8 cellular contexts compared by ENCODE assay signal in genomic region chr1:121185140-121185708, GRCh38. TPM values are rescaled to one million over a fixed set of nuclear protein-coding genes. Genes with fewer than 3 reads are reported as not detected.
DNase-seq lines count a peak whose midpoint lies in the region; ATAC-seq, FAIRE-seq and TF ChIP-seq lines count a peak whose summit lies in the region.
"Not testable (repeated sequence)": the region's sequence is repeated elsewhere in the genome, so short reads cannot be mapped to it uniquely, and the experiment has no call there.

No MANE protein-coding gene starts in this region.

- H3K9me3 Mint-ChIP-seq in CD14-positive monocyte; T-helper 2 cell treated with Interferon-gamma antibody and Interleukin-4, amounts not matched to agents 5 μg/mL and 100 μg/mL, for 36 hours; naive B cell; stimulated activated naive CD8-positive, alpha-beta T cell treated with anti-CD3 and anti-CD28 coated beads, Interleukin-15, Interleukin-2, amounts not matched to agents 100 ng/mL and 50 ng/mL, for 24 hours: not testable (repeated sequence)

- RAD21 ChIA-PET in GM12878 (lab: Charles Lee; ENCODE audit: unreplicated experiment) = not testable (repeated sequence)

- not testable (repeated sequence) for TF ChIP-seq RAD21 in GM12878 (IDR thresholded peaks at IDR 0.05; ENCODE audit: insufficient read depth, low read depth, low read length)

- not testable (repeated sequence) for H3K27me3 Mint-ChIP-seq in CD14-positive monocyte (ENCODE audit: low read depth in 3 of 3); T-helper 2 cell treated with Interferon-gamma antibody and Interleukin-4, amounts not matched to agents 5 μg/mL and 100 μg/mL, for 36 hours (ENCODE audit: low read depth); naive B cell; stimulated activated naive CD8-positive, alpha-beta T cell treated with anti-CD3 and anti-CD28 coated beads, Interleukin-15, Interleukin-2, amounts not matched to agents 100 ng/mL and 50 ng/mL, for 24 hours

- not testable (repeated sequence) for FAIRE-seq in GM12878 (lab: Jason Lieb, UNC)

- TF ChIP-seq CTCF in CD14-positive monocyte (IDR thresholded peaks at IDR 0.05); GM12878 (IDR thresholded peaks at IDR 0.05 in 2 of 3, conservative IDR thresholded peaks at IDR 0.05 in 1 of 3; ENCODE audit: control insufficient read depth in 2 of 3, extremely low read depth in 1 of 3, insufficient read depth in 1 of 3, low read depth in 3 of 3, low read length in 3 of 3); gastroesophageal sphincter (IDR thresholded peaks at IDR 0.05): not testable (repeated sequence)

- H3K4me3 Mint-ChIP-seq in CD14-positive monocyte (peak overlapping the region; percentile 88 to 90), naive B cell (peak overlapping the region; percentile 84 to 98 (median 96))
- H3K4me3 Mint-ChIP-seq in T-helper 2 cell treated with Interferon-gamma antibody and Interleukin-4, amounts not matched to agents 5 μg/mL and 100 μg/mL, for 36 hours = peak overlapping the region; percentile 88
- H3K4me3 Mint-ChIP-seq in stimulated activated naive CD8-positive, alpha-beta T cell treated with anti-CD3 and anti-CD28 coated beads, Interleukin-15, Interleukin-2, amounts not matched to agents 100 ng/mL and 50 ng/mL, for 24 hours = peak overlapping the region; percentile 79

- H3K36me3 ChIP-seq in GM12878 (ENCODE audit: control insufficient read depth in 2 of 2, insufficient read depth in 2 of 2, low read length in 1 of 2); gastroesophageal sphincter: not testable (repeated sequence)

- H3K36me3 Mint-ChIP-seq in CD14-positive monocyte; T-helper 2 cell treated with Interferon-gamma antibody and Interleukin-4, amounts not matched to agents 5 μg/mL and 100 μg/mL, for 36 hours (ENCODE audit: low read depth); naive B cell; stimulated activated naive CD8-positive, alpha-beta T cell treated with anti-CD3 and anti-CD28 coated beads, Interleukin-15, Interleukin-2, amounts not matched to agents 100 ng/mL and 50 ng/mL, for 24 hours (ENCODE audit: low read depth): not testable (repeated sequence)

- H4K20me1 ChIP-seq in GM12878 (ENCODE audit: control insufficient read depth, insufficient read depth) = not testable (repeated sequence)

- H3K27ac Mint-ChIP-seq in CD14-positive monocyte (peak overlapping the region in 5 of 7 donors; percentile 83 to 95 (median 92)), naive B cell (peak overlapping the region in 2 of 6 donors; percentile 87 to 95)
- H3K27ac Mint-ChIP-seq in T-helper 2 cell treated with Interferon-gamma antibody and Interleukin-4, amounts not matched to agents 5 μg/mL and 100 μg/mL, for 36 hours = peak overlapping the region; percentile 89
- not testable (repeated sequence) for H3K27ac Mint-ChIP-seq in stimulated activated naive CD8-positive, alpha-beta T cell treated with anti-CD3 and anti-CD28 coated beads, Interleukin-15, Interleukin-2, amounts not matched to agents 100 ng/mL and 50 ng/mL, for 24 hours

- H3K27ac ChIP-seq in GM12878 (ENCODE audit: control insufficient read depth, insufficient read depth) = not testable (repeated sequence)
- H3K27ac ChIP-seq in gastroesophageal sphincter = peak overlapping the region; percentile 19 to 90 (median 84)

- not testable (repeated sequence) for H3K79me2 ChIP-seq in GM12878 (ENCODE audit: control insufficient read depth, insufficient read depth, low read length)

- H3K4me1 Mint-ChIP-seq in CD14-positive monocyte; T-helper 2 cell treated with Interferon-gamma antibody and Interleukin-4, amounts not matched to agents 5 μg/mL and 100 μg/mL, for 36 hours (ENCODE audit: low read depth); naive B cell; stimulated activated naive CD8-positive, alpha-beta T cell treated with anti-CD3 and anti-CD28 coated beads, Interleukin-15, Interleukin-2, amounts not matched to agents 100 ng/mL and 50 ng/mL, for 24 hours (ENCODE audit: low read depth): not testable (repeated sequence)

- TF ChIP-seq POLR2A in GM12878 (IDR thresholded peaks at IDR 0.05; ENCODE audit: low read depth, low read length); gastroesophageal sphincter (IDR thresholded peaks at IDR 0.05): not testable (repeated sequence)

- peak; percentile 12 for ATAC-seq in GM21528 (IDR thresholded peaks at IDR 0.05; ENCODE audit: low FRiP score, unreplicated experiment)
- peak; percentile 6 for ATAC-seq in HG03460 (IDR thresholded peaks at IDR 0.05; ENCODE audit: unreplicated experiment)
- peak; percentile 6 for ATAC-seq in GM12878
- peak; percentile 46 for ATAC-seq in gastroesophageal sphincter
- ATAC-seq in naive B cell (ENCODE audit: low read depth in 2 of 2) = peak in 1 of 2 donors; percentile 1

- not testable (repeated sequence) for H3K9ac ChIP-seq in GM12878 (ENCODE audit: control insufficient read depth, insufficient read depth, low read length)

- H3K27me3 ChIP-seq in GM12878 (replicated peaks in 1 of 2; ENCODE audit: control insufficient read depth in 2 of 2, insufficient read depth in 2 of 2, low read length in 1 of 2); gastroesophageal sphincter: not testable (repeated sequence)

- not testable (repeated sequence) for H3K4me1 ChIP-seq in GM12878 (ENCODE audit: control insufficient read depth, insufficient read depth, low read length); gastroesophageal sphincter

- H3K4me2 ChIP-seq in GM12878 (ENCODE audit: control insufficient read depth, insufficient read depth) = not testable (repeated sequence)

- TF ChIP-seq EP300 in GM12878 (IDR thresholded peaks at IDR 0.05; ENCODE audit: borderline replicate concordance in 1 of 2, control insufficient read depth in 1 of 2, low read depth in 2 of 2, low read length in 2 of 2); gastroesophageal sphincter (IDR thresholded peaks at IDR 0.05): not testable (repeated sequence)

- SMC1A ChIA-PET in GM12878 (lab: Charles Lee; ENCODE audit: uncharacterized antibody, unreplicated experiment) = not testable (repeated sequence)

- in situ Hi-C loops in GM12878 (cut with MboI) = not testable (repeated sequence)

- H2AFZ ChIP-seq in GM12878 (ENCODE audit: control insufficient read depth, low read depth, low read length) = not testable (repeated sequence)

- intact Hi-C loops in CD14-positive monocyte (cut with micrococcal nuclease); GM12878 (cut with micrococcal nuclease; ENCODE audit: unreplicated experiment): not testable (repeated sequence)

- H3K4me3 ChIP-seq in GM12878 = not testable (repeated sequence)
- H3K4me3 ChIP-seq in gastroesophageal sphincter = peak overlapping the region; percentile 31 to 53

- WGBS in GM12878 (ENCODE audit: insufficient coverage, insufficient replicate concordance, low lambda C conversion rate, missing lambda C conversion rate) = no CpG with 5 or more reads among the region's 48 CpGs
- WGBS in gastroesophageal sphincter (ENCODE audit: low coverage in 1 of 2), 2 donors = no CpG with 5 or more reads among the region's 48 CpGs

- not testable (repeated sequence) for DNase-seq in CD14-positive monocyte (ENCODE audit: low spot score); GM12878 (ENCODE audit: low read depth, low spot score); naive B cell
- DNase-seq in T-helper 2 cell treated with Interferon-gamma antibody and Interleukin-4, amounts not matched to agents 5 μg/mL and 100 μg/mL, for 36 hours (ENCODE audit: low spot score) = peak; percentile 27

- H3K9me3 ChIP-seq in GM12878 (replicated peaks; ENCODE audit: control insufficient read depth, insufficient read depth, low read length); gastroesophageal sphincter: not testable (repeated sequence)

- not testable (repeated sequence) for BruUV-seq in GM12878 (replicated peaks; lab: Mats Ljungman, UMichigan)

- POLR2A ChIA-PET in GM12878 (lab: Charles Lee) = not testable (repeated sequence)

- CTCF ChIA-PET in GM12878 (lab: Yijun Ruan, JAX) = not testable (repeated sequence)

RNA-seq across cellular contexts. Expression of gene SRGAP2C, which starts 0.4 kb away (rescaled TPM):
- polyA plus RNA-seq in CD14-positive monocyte = 1 to 10 TPM; 3.7 to 5.4 TPM
- total RNA-seq in GM12878 (2013; cell fraction: nucleolus; rRNA removed) = 3.1 and 3.3 TPM in 2 replicates
- total RNA-seq in GM12878 (2014; rRNA removed) = 1.7 and 2.4 TPM in 2 replicates
- total RNA-seq in GM12878 (2014; rRNA removed; fragmentation: Illumina TruSeq; extraction: Trizol) = 2.3 TPM in 2 replicates
- total RNA-seq in GM12878 (2021) = 6.0 and 7.6 TPM in 2 replicates
- polyA plus RNA-seq in GM12878 (2011; ENCODE audit: low read depth) = 0.73 TPM
- polyA plus RNA-seq in GM12878 (2011; rRNA removed) = 3.5 and 4.0 TPM in 2 replicates
- 1.5 and 2.7 TPM in 2 replicates for polyA plus RNA-seq in GM12878 (2011; cell fraction: cytosol; rRNA removed)
- 2.2 and 2.9 TPM in 2 replicates for polyA plus RNA-seq in GM12878 (2011; cell fraction: nucleus; rRNA removed)
- polyA plus RNA-seq in GM12878 (2012) = 1.2 and 1.8 TPM in 2 replicates
- 1.7 and 2.3 TPM in 2 replicates for polyA plus RNA-seq in GM12878 (2014; fragmentation: Illumina TruSeq; extraction: Trizol)
- polyA plus RNA-seq in GM12878 (2014; fragmentation: Nextera tagmentation; extraction: Ambion mirVana) = 1 to 10 TPM in 1 of 2 experiments, under 1 TPM in 1; 0.82 to 1.4 TPM
- polyA plus RNA-seq in GM12878 (2014; rRNA removed) = 1.0 and 1.2 TPM in 2 replicates
- polyA plus RNA-seq in GM12878 (2016; fragmentation: Nextera tagmentation; extraction: Ambion mirVana) = 1 to 10 TPM; 2.3 to 2.6 TPM
- 4.6 and 8.3 TPM in 2 replicates for polyA minus RNA-seq in GM12878 (2011; rRNA and poly(A)+ RNA removed)
- 2.4 and 9.0 TPM in 2 replicates for polyA minus RNA-seq in GM12878 (2011; cell fraction: cytosol; rRNA and poly(A)+ RNA removed)
- 3.4 and 4.5 TPM in 2 replicates for polyA minus RNA-seq in GM12878 (2011; cell fraction: nucleus; rRNA and poly(A)+ RNA removed)
- 10 to 100 TPM; 18.8 to 41.1 (median 30.8) TPM for total RNA-seq in gastroesophageal sphincter
- polyA plus RNA-seq in naive B cell (ENCODE audit: low read depth in 6 of 6) = 1 to 10 TPM; 1.3 to 2.7 (median 2.0) TPM

RNA-seq across cellular contexts. Expression of gene FAM72B, which starts 1.1 kb away (rescaled TPM):
- polyA plus RNA-seq in CD14-positive monocyte (under 1 TPM; 0.66 to 0.73 TPM), GM12878 (2011; rRNA removed) (37.8 and 65.2 TPM in 2 replicates), GM12878 (2014; fragmentation: Illumina TruSeq; extraction: Trizol) (25.9 and 31.3 TPM in 2 replicates), GM12878 (2014; fragmentation: Nextera tagmentation; extraction: Ambion mirVana) (1 to 10 TPM; 7.3 to 9.9 TPM), GM12878 (2014; rRNA removed) (13.0 and 16.1 TPM in 2 replicates), GM12878 (2016; fragmentation: Nextera tagmentation; extraction: Ambion mirVana) (10 to 100 TPM; 22.1 to 25.4 TPM), naive B cell (ENCODE audit: low read depth in 6 of 6) (1 to 10 TPM in 1 of 6 donors, not detected in 5; 1.5 TPM)
- 7.6 and 13.5 TPM in 2 replicates for total RNA-seq in GM12878 (2013; cell fraction: nucleolus; rRNA removed)
- total RNA-seq in GM12878 (2014; rRNA removed) (11.1 and 15.3 TPM in 2 replicates), GM12878 (2014; rRNA removed; fragmentation: Illumina TruSeq; extraction: Trizol) (18.7 and 18.8 TPM in 2 replicates), GM12878 (2021) (11.9 and 13.6 TPM in 2 replicates), gastroesophageal sphincter (1 to 10 TPM in 1 of 4 donors, not detected in 3; 1.1 TPM)
- polyA plus RNA-seq in GM12878 (2011; ENCODE audit: low read depth) = 4.1 TPM
- polyA plus RNA-seq in GM12878 (2011; cell fraction: cytosol; rRNA removed) = 18.0 and 22.4 TPM in 2 replicates
- polyA plus RNA-seq in GM12878 (2011; cell fraction: nucleus; rRNA removed) = 22.5 and 30.2 TPM in 2 replicates
- 5.8 and 11.4 TPM in 2 replicates for polyA plus RNA-seq in GM12878 (2012)
- polyA minus RNA-seq in GM12878 (2011; rRNA and poly(A)+ RNA removed) = 57.1 and 61.5 TPM in 2 replicates
- polyA minus RNA-seq in GM12878 (2011; cell fraction: cytosol; rRNA and poly(A)+ RNA removed) = 14.4 and 19.5 TPM in 2 replicates
- 23.9 and 31.6 TPM in 2 replicates for polyA minus RNA-seq in GM12878 (2011; cell fraction: nucleus; rRNA and poly(A)+ RNA removed)
